12 cellular contexts compared by ENCODE assay signal in the genomic region with DNA sequence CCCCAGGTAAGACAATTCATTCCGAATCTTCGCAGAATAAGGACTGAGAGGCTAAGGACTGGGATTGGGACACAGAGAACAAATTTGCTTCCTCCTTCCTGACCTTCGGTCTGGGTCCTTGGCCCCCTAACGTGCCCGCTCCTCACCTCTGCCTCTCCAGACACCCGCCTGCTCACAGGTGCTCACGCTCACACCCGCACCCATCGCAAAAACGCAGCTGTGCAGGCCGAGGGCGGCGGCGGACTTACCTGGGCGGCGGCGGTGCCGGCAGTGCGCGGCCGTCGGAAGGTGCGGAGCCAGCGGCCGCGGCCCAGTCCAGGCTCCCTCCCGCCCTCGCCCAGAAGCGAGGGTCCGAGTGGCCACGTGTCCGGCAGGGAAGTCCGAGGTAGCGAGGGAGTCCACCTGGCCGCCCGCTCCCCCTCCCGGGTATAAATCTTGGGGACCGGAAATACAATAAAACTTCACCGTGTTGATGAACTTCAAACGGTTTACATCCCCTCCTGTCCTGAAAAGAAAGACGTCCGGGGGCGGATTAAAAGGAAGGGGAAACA. TPM values are rescaled to one million over a fixed set of nuclear protein-coding genes. Genes with fewer than 3 reads are reported as not detected.
A peak's percentile ranks its signal among the peaks of the same experiment; 100 is the strongest.
DNase-seq lines count a peak whose midpoint lies in the region; ATAC-seq and TF ChIP-seq lines count a peak whose summit lies in the region.
"Had no signal": no experiment of that assay in that cellular context is flagged by ENCODE, and none has a peak within 500 bp of the region (broad histone marks: within the 10 kb centered on the region; RNA-seq: fewer than 3 reads in every experiment).

No MANE protein-coding gene starts in this region.

- no peak for ATAC-seq in activated T-cell treated with anti-CD3 and anti-CD28 coated beads, Interleukin-2, amount 50 U/mL, for 4 hours
- no peak for ATAC-seq in naive thymus-derived CD4-positive, alpha-beta T cell
- ATAC-seq in HG03039 (IDR thresholded peaks at IDR 0.05; ENCODE audit: unreplicated experiment) (no peak), HG02981 (IDR thresholded peaks at IDR 0.05; ENCODE audit: unreplicated experiment) (no peak)

- no peaks in the 10 kb centered on the region for H3K9me3 Mint-ChIP-seq in activated T-cell treated with anti-CD3 and anti-CD28 coated beads, Interleukin-2, amount 50 U/mL, for 4 hours
- no peaks in the 10 kb centered on the region for H3K9me3 Mint-ChIP-seq in activated naive CD8-positive, alpha-beta T cell (ENCODE audit: low read depth)
- H3K9me3 Mint-ChIP-seq in naive thymus-derived CD4-positive, alpha-beta T cell, result peaks cover 0 to 6% (median 0%) of the 10 kb centered on the region in 11 donors
- H3K9me3 Mint-ChIP-seq in type B pancreatic cell, result no peaks in the 10 kb centered on the region

- TF ChIP-seq CTCF in type B pancreatic cell (conservative IDR thresholded peaks at IDR 0.05), result no peak

- no peaks in the 10 kb centered on the region for H3K36me3 Mint-ChIP-seq in activated T-cell treated with anti-CD3 and anti-CD28 coated beads, Interleukin-2, amount 50 U/mL, for 4 hours (ENCODE audit: insufficient read depth)
- peaks cover 2% of the 10 kb centered on the region for H3K36me3 Mint-ChIP-seq in activated naive CD8-positive, alpha-beta T cell
- peaks cover 0 to 4% (median 0%) of the 10 kb centered on the region in 5 donors for H3K36me3 Mint-ChIP-seq in naive thymus-derived CD4-positive, alpha-beta T cell
- no peaks in the 10 kb centered on the region for H3K36me3 Mint-ChIP-seq in type B pancreatic cell

- intact Hi-C loops in naive thymus-derived CD4-positive, alpha-beta T cell (cut with micrococcal nuclease), result no loop called here

- POLR2A ChIA-PET in naive thymus-derived CD4-positive, alpha-beta T cell (lab: Charles Lee), result no interaction called here

- H3K36me3 ChIP-seq in naive thymus-derived CD4-positive, alpha-beta T cell (ENCODE audit: control insufficient read depth in 2 of 3, insufficient read depth in 3 of 3, low read length in 3 of 3), result no peaks in the 10 kb centered on the region

- no peak for DNase-seq in activated T-cell treated with anti-CD3 and anti-CD28 coated beads, Interleukin-2, amount 50 U/mL, for 4 hours
- DNase-seq in activated T-cell treated with anti-CD3 and anti-CD28 coated beads for 4 hours (no peak), type B pancreatic cell (ENCODE audit: extremely low spot score, unreplicated experiment) (no peak)
- no peak for DNase-seq in naive thymus-derived CD4-positive, alpha-beta T cell
- no peak for DNase-seq in NK-92 treated with Interleukin-12 subunit alpha and Interleukin-12 subunit beta, amount 100 ng/mL, for 24 hours (lab: John Stamatoyannopoulos, UW)
- DNase-seq: kidney had no signal

- H3K9me3 ChIP-seq in naive thymus-derived CD4-positive, alpha-beta T cell (ENCODE audit: control insufficient read depth in 2 of 3, low read length in 3 of 3), result no peaks in the 10 kb centered on the region

- no peak overlapping the region for H3K27ac ChIP-seq in naive thymus-derived CD4-positive, alpha-beta T cell (ENCODE audit: low read depth, low read length)
- H3K27ac ChIP-seq: skin epidermis, VCaP had no signal

- peak overlapping the region; percentile 24 for H3K4me3 ChIP-seq in naive thymus-derived CD4-positive, alpha-beta T cell (ENCODE audit: low read length)
- H3K4me3 ChIP-seq: skin epidermis had no signal

- peaks cover 10% of the 10 kb centered on the region for H3K4me1 Mint-ChIP-seq in activated T-cell treated with anti-CD3 and anti-CD28 coated beads, Interleukin-2, amount 50 U/mL, for 4 hours (ENCODE audit: low read depth)
- peaks cover 11% of the 10 kb centered on the region for H3K4me1 Mint-ChIP-seq in activated naive CD8-positive, alpha-beta T cell (ENCODE audit: low read depth)
- peaks cover 6 to 16% (median 14%) of the 10 kb centered on the region in 7 donors for H3K4me1 Mint-ChIP-seq in naive thymus-derived CD4-positive, alpha-beta T cell
- peaks cover 3% of the 10 kb centered on the region for H3K4me1 Mint-ChIP-seq in type B pancreatic cell (ENCODE audit: unreplicated experiment)

- peaks cover 25 to 41% of the 10 kb centered on the region in 2 donors for H3K27me3 ChIP-seq in naive thymus-derived CD4-positive, alpha-beta T cell (ENCODE audit: control insufficient read depth in 2 of 2, insufficient read depth in 2 of 2, low read length in 2 of 2)

- H3K27ac Mint-ChIP-seq in activated naive CD8-positive, alpha-beta T cell, result no peak overlapping the region
- no peak overlapping the region for H3K27ac Mint-ChIP-seq in naive thymus-derived CD4-positive, alpha-beta T cell
- no peak overlapping the region for H3K27ac Mint-ChIP-seq in type B pancreatic cell

- peaks cover 0 to 6% of the 10 kb centered on the region in 2 donors for H3K4me1 ChIP-seq in naive thymus-derived CD4-positive, alpha-beta T cell (ENCODE audit: control insufficient read depth in 2 of 2, insufficient read depth in 2 of 2, low read length in 2 of 2)

- CTCF ChIA-PET in naive thymus-derived CD4-positive, alpha-beta T cell (lab: Charles Lee), result no interaction called here

- H3K27me3 Mint-ChIP-seq in activated T-cell treated with anti-CD3 and anti-CD28 coated beads, Interleukin-2, amount 50 U/mL, for 4 hours (ENCODE audit: low read depth), result peaks cover 94% of the 10 kb centered on the region
- H3K27me3 Mint-ChIP-seq in activated naive CD8-positive, alpha-beta T cell, result peaks cover 54% of the 10 kb centered on the region
- peaks cover 78 to 98% (median 89%) of the 10 kb centered on the region in 5 donors for H3K27me3 Mint-ChIP-seq in naive thymus-derived CD4-positive, alpha-beta T cell
- H3K27me3 Mint-ChIP-seq in type B pancreatic cell, result peaks cover 100% of the 10 kb centered on the region

- H3K4me3 Mint-ChIP-seq in activated T-cell treated with anti-CD3 and anti-CD28 coated beads, Interleukin-2, amount 50 U/mL, for 4 hours, result peak overlapping the region; percentile 69
- H3K4me3 Mint-ChIP-seq in activated naive CD8-positive, alpha-beta T cell, result peak overlapping the region; percentile 56
- H3K4me3 Mint-ChIP-seq in naive thymus-derived CD4-positive, alpha-beta T cell, result peak overlapping the region in 7 of 10 donors; percentile 8 to 71 (median 44)
- H3K4me3 Mint-ChIP-seq in type B pancreatic cell, result peak overlapping the region; percentile 45

RNA-seq across cellular contexts. Expression of a gene that starts 7.2 kb away (rescaled TPM):
- total RNA-seq in activated T-cell treated with anti-CD3 and anti-CD28 coated beads, Interleukin-2, amount 50 U/mL, for 4 hours, result 1 to 10 TPM in 2 of 3 donors, under 1 TPM in 1; 0.63 to 1.4 (median 1.2) TPM
- under 1 TPM in 3 of 5 experiments, not detected in 2; 0.12 to 0.24 (median 0.16) TPM for total RNA-seq in naive thymus-derived CD4-positive, alpha-beta T cell
- polyA plus RNA-seq in naive thymus-derived CD4-positive, alpha-beta T cell, result not detected
- 1.6 and 9.4 TPM in 2 replicates for total RNA-seq in type B pancreatic cell (ENCODE audit: low replicate concordance)
- total RNA-seq: temporal lobe had no signal

RNA-seq across cellular contexts. Expression of a gene that starts 18.2 kb away (rescaled TPM):
- under 1 TPM in 2 of 3 donors, not detected in 1; 0.14 to 0.18 TPM for total RNA-seq in activated T-cell treated with anti-CD3 and anti-CD28 coated beads, Interleukin-2, amount 50 U/mL, for 4 hours
- not detected for total RNA-seq in naive thymus-derived CD4-positive, alpha-beta T cell
- not detected for polyA plus RNA-seq in naive thymus-derived CD4-positive, alpha-beta T cell
- total RNA-seq in type B pancreatic cell (ENCODE audit: low replicate concordance), result 16.0 and 17.1 TPM in 2 replicates

RNA-seq across cellular contexts. Expression of a gene that starts 22.5 kb away (rescaled TPM):
- under 1 TPM; 0.18 to 0.43 (median 0.38) TPM for total RNA-seq in activated T-cell treated with anti-CD3 and anti-CD28 coated beads, Interleukin-2, amount 50 U/mL, for 4 hours
- total RNA-seq in naive thymus-derived CD4-positive, alpha-beta T cell, result under 1 TPM in 1 of 5 experiments, not detected in 4; 0.31 TPM
- not detected for polyA plus RNA-seq in naive thymus-derived CD4-positive, alpha-beta T cell
- 9.8 and 11.7 TPM in 2 replicates for total RNA-seq in type B pancreatic cell (ENCODE audit: low replicate concordance)
- total RNA-seq: temporal lobe had no signal

RNA-seq across cellular contexts. Expression of a gene that starts 28.6 kb away (rescaled TPM):
- under 1 TPM in 2 of 3 donors, not detected in 1; 0.24 to 0.27 TPM for total RNA-seq in activated T-cell treated with anti-CD3 and anti-CD28 coated beads, Interleukin-2, amount 50 U/mL, for 4 hours
- total RNA-seq in naive thymus-derived CD4-positive, alpha-beta T cell, result under 1 TPM in 1 of 5 experiments, not detected in 4; 0.34 TPM
- polyA plus RNA-seq in naive thymus-derived CD4-positive, alpha-beta T cell, result not detected
- 17.6 and 20.3 TPM in 2 replicates for total RNA-seq in type B pancreatic cell (ENCODE audit: low replicate concordance)
- total RNA-seq: temporal lobe had no signal

RNA-seq across cellular contexts. Expression of a gene that starts 39.8 kb away (rescaled TPM):
- under 1 TPM in 1 of 3 donors, not detected in 2; 0.08 TPM for total RNA-seq in activated T-cell treated with anti-CD3 and anti-CD28 coated beads, Interleukin-2, amount 50 U/mL, for 4 hours
- total RNA-seq in naive thymus-derived CD4-positive, alpha-beta T cell, result not detected
- not detected for polyA plus RNA-seq in naive thymus-derived CD4-positive, alpha-beta T cell
- total RNA-seq in type B pancreatic cell (ENCODE audit: low replicate concordance), result 10.1 and 20.8 TPM in 2 replicates
- total RNA-seq: temporal lobe had no signal

Comparison
In these comparisons a context has a peak if more than half of its experiments do, and no peak if none do; other contexts are left out.
1. RNA of a gene that starts 18.2 kb away (total RNA-seq): 16.0 to 17.1 TPM in type B pancreatic cell; 0.14 to 0.18 TPM in activated T-cell treated with anti-CD3 and anti-CD28 coated beads, Interleukin-2, amount 50 U/mL, for 4 hours and not detected in naive thymus-derived CD4-positive, alpha-beta T cell; every median in the first group is over 10 times any median in the second.
2. Peak in every context shown above with its lines, with median percentiles within 50 percentile points of each other: H3K4me3 Mint-ChIP-seq.